ENCODE assay signal across 26 cellular contexts in the genomic region with DNA sequence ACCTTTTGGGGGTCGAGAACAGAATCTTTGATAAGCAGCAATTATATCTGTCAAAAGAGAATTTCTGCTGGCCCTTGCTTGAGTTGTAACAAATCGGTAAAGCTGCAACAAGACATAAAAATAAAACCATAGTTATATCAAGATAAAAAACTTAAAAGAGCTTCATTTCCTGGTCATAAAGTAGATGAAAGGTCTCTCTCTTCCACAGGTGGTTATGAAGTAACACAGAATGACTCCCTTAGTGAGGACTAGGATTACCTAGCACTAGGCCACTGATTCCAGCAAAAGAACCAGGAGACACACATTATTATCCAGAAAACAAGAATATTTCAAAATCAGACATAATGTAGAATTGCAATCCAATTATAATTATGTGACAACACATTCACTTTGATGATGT. TPM values are rescaled to one million over a fixed set of nuclear protein-coding genes. Genes with fewer than 3 reads are reported as not detected.
DNase-seq lines count a peak whose midpoint lies in the region; ATAC-seq and TF ChIP-seq lines count a peak whose summit lies in the region.
"Had no signal": no experiment of that assay in that cellular context is flagged by ENCODE, and none has a peak within 500 bp of the region (broad histone marks: within the 10 kb centered on the region; RNA-seq: fewer than 3 reads in every experiment).

No MANE protein-coding gene starts in this region.

- ATAC-seq in Right ventricle myocardium inferior = no peak
- ATAC-seq: effector memory CD8-positive, alpha-beta T cell; GM23338; lower lobe of right lung; Panc1; stimulated activated memory B cell treated with anti-CD40 and anti-IgM and Interleukin-4, amounts not matched to agents 10 μg/mL and 1 μg/mL and 100 μg/mL, for 72 hours; upper lobe of right lung had no signal

- intact Hi-C loops in Right ventricle myocardium inferior (cut with DNase I) = loop anchor here (10.0 kb wide), 2 partner anchors 387 to 623 kb away; a partner anchor contains a TSS

- TF ChIP-seq CTCF in right atrium auricular region (IDR thresholded peaks at IDR 0.05) = no peak

- H3K9me3 ChIP-seq in right atrium auricular region = no peaks in the 10 kb centered on the region
- no peaks in the 10 kb centered on the region for H3K9me3 ChIP-seq in mucosa of rectum (ENCODE audit: control insufficient read depth in 2 of 2, low read length in 2 of 2)
- H3K9me3 ChIP-seq: lower lobe of right lung, ovary, upper lobe of right lung had no signal

- H3K27ac Mint-ChIP-seq in T-helper 2 cell treated with Interferon-gamma antibody and Interleukin-4, amounts not matched to agents 5 μg/mL and 100 μg/mL, for 36 hours = peak overlapping the region; percentile 59
- H3K27ac Mint-ChIP-seq: activated T-helper 2 cell treated with anti-CD3 and anti-CD28 coated beads, Interferon-gamma antibody, Interleukin-2, Interleukin-4, amounts not matched to agents 10 μg/mL and 5 μg/mL and 100 μg/mL, durations not matched to agents 14 hours and 24 hours and 36 hours; effector memory CD8-positive, alpha-beta T cell; GM23338; stimulated activated memory B cell treated with anti-CD40 and anti-IgM and Interleukin-4, amounts not matched to agents 10 μg/mL and 1 μg/mL and 100 μg/mL, for 72 hours had no signal

- no peak overlapping the region for H3K4me3 ChIP-seq in right atrium auricular region
- peak overlapping the region in 1 of 2 donors; percentile 39 for H3K4me3 ChIP-seq in mucosa of rectum (ENCODE audit: low read length in 2 of 2)
- H3K4me3 ChIP-seq: GM23338, lower lobe of right lung, ovary, upper lobe of right lung had no signal

- H3K4me3 Mint-ChIP-seq in T-helper 2 cell treated with Interferon-gamma antibody and Interleukin-4, amounts not matched to agents 5 μg/mL and 100 μg/mL, for 36 hours = peak overlapping the region; percentile 40
- H3K4me3 Mint-ChIP-seq: effector memory CD8-positive, alpha-beta T cell; GM23338; neural crest cell; stimulated activated memory B cell treated with anti-CD40 and anti-IgM and Interleukin-4, amounts not matched to agents 10 μg/mL and 1 μg/mL and 100 μg/mL, for 72 hours had no signal

- peaks cover 31% of the 10 kb centered on the region for H3K36me3 Mint-ChIP-seq in T-helper 2 cell treated with Interferon-gamma antibody and Interleukin-4, amounts not matched to agents 5 μg/mL and 100 μg/mL, for 36 hours (ENCODE audit: low read depth)

- no peak for DNase-seq in T-helper 2 cell treated with Interferon-gamma antibody and Interleukin-4, amounts not matched to agents 5 μg/mL and 100 μg/mL, for 36 hours (ENCODE audit: low spot score)
- DNase-seq in T-helper 2 cell = no peak
- no peak for DNase-seq in right atrium auricular region (ENCODE audit: low spot score)
- no peak for DNase-seq in Right ventricle myocardium inferior (ENCODE audit: missing footprints)
- DNase-seq in NAMALWA (ENCODE audit: low spot score) = no peak
- DNase-seq in stimulated activated naive CD4-positive, alpha-beta T cell treated with Interleukin-2 at 50 U/mL for 16 hours (lab: John Stamatoyannopoulos, UW) = no peak
- DNase-seq in GM03348 (ENCODE audit: low spot score) = no peak
- DNase-seq: 8988T; C1 segment of cervical spinal cord; caudate nucleus; DND-41; effector memory CD8-positive, alpha-beta T cell; GF-D8; IMR-90; lower lobe of right lung; NCI-H1048; NCI-H748 treated with DMSO at 0.1 percent for 48 hours; ovary; SIG-M5; upper lobe of right lung had no signal

- H3K9ac ChIP-seq in mucosa of rectum (ENCODE audit: low read depth in 1 of 2, low read length in 2 of 2) = no peak overlapping the region

- H3K36me3 ChIP-seq in right atrium auricular region (peaks cover 22% of the 10 kb centered on the region), mucosa of rectum (ENCODE audit: control insufficient read depth in 2 of 2, insufficient read depth in 2 of 2, low read length in 2 of 2) (peaks cover 13 to 27% of the 10 kb centered on the region in 2 donors)
- H3K36me3 ChIP-seq: ovary had no signal

- peak overlapping the region; percentile 73 to 99 for H3K27ac ChIP-seq in right atrium auricular region
- H3K27ac ChIP-seq in mucosa of rectum (ENCODE audit: low read depth in 2 of 2, low read length in 2 of 2) = peak overlapping the region; percentile 67 to 82
- H3K27ac ChIP-seq: lower lobe of right lung, ovary, upper lobe of right lung had no signal

- H3K27me3 ChIP-seq in right atrium auricular region (no peaks in the 10 kb centered on the region), mucosa of rectum (ENCODE audit: control insufficient read depth in 2 of 2, insufficient read depth in 2 of 2, low read length in 2 of 2) (no peaks in the 10 kb centered on the region)
- H3K27me3 ChIP-seq: ovary, upper lobe of right lung had no signal

- H3K27me3 Mint-ChIP-seq in T-helper 2 cell treated with Interferon-gamma antibody and Interleukin-4, amounts not matched to agents 5 μg/mL and 100 μg/mL, for 36 hours (ENCODE audit: low read depth) = no peaks in the 10 kb centered on the region
- H3K27me3 Mint-ChIP-seq: effector memory CD8-positive, alpha-beta T cell; stimulated activated memory B cell treated with anti-CD40 and anti-IgM and Interleukin-4, amounts not matched to agents 10 μg/mL and 1 μg/mL and 100 μg/mL, for 72 hours had no signal

- no peaks in the 10 kb centered on the region for H3K9me3 Mint-ChIP-seq in T-helper 2 cell treated with Interferon-gamma antibody and Interleukin-4, amounts not matched to agents 5 μg/mL and 100 μg/mL, for 36 hours
- H3K9me3 Mint-ChIP-seq: activated T-helper 2 cell treated with anti-CD3 and anti-CD28 coated beads, Interferon-gamma antibody, Interleukin-2, Interleukin-4, amounts not matched to agents 10 μg/mL and 5 μg/mL and 100 μg/mL, durations not matched to agents 14 hours and 24 hours and 36 hours; effector memory CD8-positive, alpha-beta T cell; GM23338; neural crest cell; stimulated activated memory B cell treated with anti-CD40 and anti-IgM and Interleukin-4, amounts not matched to agents 10 μg/mL and 1 μg/mL and 100 μg/mL, for 72 hours had no signal

- peaks cover 0 to 73% of the 10 kb centered on the region in 2 donors for H3K4me1 ChIP-seq in right atrium auricular region
- peaks cover 31 to 47% of the 10 kb centered on the region in 2 donors for H3K4me1 ChIP-seq in mucosa of rectum (ENCODE audit: control insufficient read depth in 2 of 2, insufficient read depth in 2 of 2, low read length in 2 of 2)

- peaks cover 40% of the 10 kb centered on the region for H3K4me1 Mint-ChIP-seq in T-helper 2 cell treated with Interferon-gamma antibody and Interleukin-4, amounts not matched to agents 5 μg/mL and 100 μg/mL, for 36 hours (ENCODE audit: low read depth)

RNA-seq across cellular contexts. Expression of a gene that starts 5.4 kb away (rescaled TPM):
- 10 to 100 TPM; 60.1 to 91.9 TPM for total RNA-seq in right atrium auricular region
- total RNA-seq in Right ventricle myocardium inferior = 140 TPM

RNA-seq across cellular contexts. Expression of a gene that starts 36.1 kb away (rescaled TPM):
- total RNA-seq in right atrium auricular region = 1 to 10 TPM in 1 of 2 donors, under 1 TPM in 1; 0.98 to 1.3 TPM
- 1.9 TPM for total RNA-seq in Right ventricle myocardium inferior
